ENCODE assay signal across 25 cellular contexts in genomic region chrX:148649145-148649645, GRCh38.
DNase-seq lines count a peak whose midpoint lies in the region; ATAC-seq, FAIRE-seq and TF ChIP-seq lines count a peak whose summit lies in the region.
"Had no signal": no experiment of that assay in that cellular context is flagged by ENCODE, and none has a peak within 500 bp of the region (broad histone marks: within the 10 kb centered on the region; RNA-seq: fewer than 3 reads in every experiment).

No MANE protein-coding gene starts in this region.

- no peaks in the 10 kb centered on the region for H3K27me3 Mint-ChIP-seq in activated T-cell treated with anti-CD3 and anti-CD28 coated beads, Interleukin-2, amount 50 U/mL, for 4 hours (ENCODE audit: low read depth)
- peaks cover 22% of the 10 kb centered on the region for H3K27me3 Mint-ChIP-seq in activated T-cell treated with anti-CD3 and anti-CD28 coated beads, Interleukin-2, amount 50 U/mL, for 24 hours
- H3K27me3 Mint-ChIP-seq in astrocyte (ENCODE audit: low read depth, unreplicated experiment), result no peaks in the 10 kb centered on the region
- no peaks in the 10 kb centered on the region for H3K27me3 Mint-ChIP-seq in HFFc6 (ENCODE audit: insufficient read depth)

- H4K20me1 ChIP-seq in astrocyte (ENCODE audit: insufficient read depth, low read length) (no peaks in the 10 kb centered on the region), H1 (replicated peaks in 1 of 2; ENCODE audit: control insufficient read depth in 1 of 2, insufficient read depth in 2 of 2, low read length in 2 of 2) (no peaks in the 10 kb centered on the region)

- no peak overlapping the region for H3K27ac ChIP-seq in astrocyte (ENCODE audit: low read depth, low read length)
- no peak overlapping the region for H3K27ac ChIP-seq in H1 (ENCODE audit: low read depth, low read length)
- H3K27ac ChIP-seq: 22Rv1, SJCRH30 had no signal

- H3K23me2 ChIP-seq in H1 (ENCODE audit: low read depth, low read length), result no peaks in the 10 kb centered on the region

- no peak overlapping the region for H3K56ac ChIP-seq in H1 (replicated peaks; ENCODE audit: insufficient read length, low read depth, low read length)

- H2AFZ ChIP-seq in astrocyte (ENCODE audit: low read depth, low read length), result no peak overlapping the region
- no peak overlapping the region for H2AFZ ChIP-seq in H1 (ENCODE audit: low read length)

- POLR2A ChIA-PET in H1 (lab: Charles Lee; ENCODE audit: partially characterized antibody), result no interaction called here

- H3K4me3 ChIP-seq in astrocyte (ENCODE audit: insufficient read depth, low read depth, low read length), result no peak overlapping the region
- no peak overlapping the region for H3K4me3 ChIP-seq in H1 (ENCODE audit: extremely low read depth in 1 of 4, insufficient read depth in 2 of 4, low read depth in 3 of 4, low read length in 4 of 4)
- H3K4me3 ChIP-seq: SJCRH30 had no signal

- no peak overlapping the region for H4K91ac ChIP-seq in H1 (replicated peaks; ENCODE audit: insufficient read length, low read length)

- no peak overlapping the region for H2BK12ac ChIP-seq in H1 (ENCODE audit: low read depth, low read length)

- peak overlapping the region; percentile 8 for H3K4me2 ChIP-seq in astrocyte (ENCODE audit: low read length)
- H3K4me2 ChIP-seq in H1 (ENCODE audit: insufficient read depth in 1 of 2, low read depth in 2 of 2, low read length in 2 of 2), result no peak overlapping the region

- no peak overlapping the region for H3K9ac ChIP-seq in astrocyte (ENCODE audit: low read length)
- H3K9ac ChIP-seq in H1 (replicated peaks in 1 of 4; ENCODE audit: extremely low read depth in 1 of 4, low read depth in 3 of 4, low read length in 3 of 4), result no peak overlapping the region

- no peak overlapping the region for H3K14ac ChIP-seq in H1 (ENCODE audit: insufficient read length)

- no peak overlapping the region for H3K4ac ChIP-seq in H1 (replicated peaks; ENCODE audit: insufficient read length, low read depth, low read length)

- CTCF ChIA-PET in H1 (lab: Charles Lee; ENCODE audit: partially characterized antibody), result interaction anchor here (0.6 to 1.0 kb wide), 3 partner anchors 9 to 639 kb away, joined by 3 to 4 read pairs (median 3); no protein-coding TSS in a partner anchor

- H3K36me3 Mint-ChIP-seq in activated T-cell treated with anti-CD3 and anti-CD28 coated beads, Interleukin-2, amount 50 U/mL, for 4 hours (ENCODE audit: insufficient read depth), result no peaks in the 10 kb centered on the region
- H3K36me3 Mint-ChIP-seq in activated T-cell treated with anti-CD3 and anti-CD28 coated beads, Interleukin-2, amount 50 U/mL, for 24 hours (ENCODE audit: low read depth), result no peaks in the 10 kb centered on the region
- no peaks in the 10 kb centered on the region for H3K36me3 Mint-ChIP-seq in astrocyte (ENCODE audit: low read depth, unreplicated experiment)
- no peaks in the 10 kb centered on the region for H3K36me3 Mint-ChIP-seq in HFFc6 (ENCODE audit: low read depth)
- H3K36me3 Mint-ChIP-seq: CD8-positive, alpha-beta T cell had no signal

- WGBS in H1 (ENCODE audit: extremely low coverage in 1 of 2, insufficient coverage in 1 of 2, insufficient read length in 1 of 2, insufficient replicate concordance in 2 of 2, low coverage in 1 of 2, low lambda C conversion rate in 2 of 2, missing lambda C conversion rate in 1 of 2), 2 experiments, result 70% methylated on average over 5 of the region's 5 CpGs; no CpG with 5 or more reads in 1 of the 2 experiments

- H3K23ac ChIP-seq in H1 (ENCODE audit: insufficient read length), result no peak overlapping the region

- H3K27me3 ChIP-seq in astrocyte (ENCODE audit: insufficient read depth, low read length), result no peaks in the 10 kb centered on the region
- H3K27me3 ChIP-seq in H1 (replicated peaks in 1 of 4; ENCODE audit: control insufficient read depth in 3 of 4, extremely low read depth in 1 of 4, insufficient read depth in 3 of 4, low read length in 3 of 4), result no peaks in the 10 kb centered on the region
- H3K27me3 ChIP-seq: SJCRH30 had no signal

- no peaks in the 10 kb centered on the region for H3K9me3 ChIP-seq in astrocyte (ENCODE audit: insufficient read depth, low read depth, low read length)
- H3K9me3 ChIP-seq in H1 (ENCODE audit: insufficient read depth in 2 of 2, low read depth in 1 of 2, low read length in 1 of 2), result no peaks in the 10 kb centered on the region
- H3K9me3 ChIP-seq: SJCRH30 had no signal

- TF ChIP-seq POLR2A in H1 (IDR thresholded peaks at IDR 0.05; ENCODE audit: control extremely low read depth in 1 of 2, low read depth in 2 of 2, low read length in 2 of 2), result no peak

- no peak overlapping the region for H2BK20ac ChIP-seq in H1 (ENCODE audit: low read length)

- peak; percentile 34 to 43 for ATAC-seq in activated T-cell treated with anti-CD3 and anti-CD28 coated beads, Interleukin-2, amount 50 U/mL, for 4 hours
- ATAC-seq in HG03097 (IDR thresholded peaks at IDR 0.05; ENCODE audit: low FRiP score, unreplicated experiment), result no peak
- ATAC-seq: CD8-positive, alpha-beta T cell had no signal

- no peak overlapping the region for H2AK5ac ChIP-seq in H1 (ENCODE audit: low read depth, low read length)

- no peak overlapping the region for H2BK120ac ChIP-seq in H1 (replicated peaks; ENCODE audit: low read depth, low read length)

- H3K36me3 ChIP-seq in astrocyte (ENCODE audit: insufficient read depth, low read length) (no peaks in the 10 kb centered on the region), H1 (ENCODE audit: control insufficient read depth in 2 of 4, insufficient read depth in 4 of 4, low read length in 3 of 4) (no peaks in the 10 kb centered on the region)
- H3K36me3 ChIP-seq: SJCRH30 had no signal

- H4K8ac ChIP-seq in H1 (ENCODE audit: extremely low read depth, insufficient read depth, low read length), result no peak overlapping the region

- H3K79me2 ChIP-seq in astrocyte (ENCODE audit: insufficient read depth, low read length) (no peaks in the 10 kb centered on the region), H1 (ENCODE audit: control insufficient read depth in 1 of 2, insufficient read depth in 2 of 2, low read length in 2 of 2) (no peaks in the 10 kb centered on the region)

- H3K18ac ChIP-seq in H1 (ENCODE audit: extremely low read depth, low read length), result no peak overlapping the region

- H3K9me3 Mint-ChIP-seq in activated T-cell treated with anti-CD3 and anti-CD28 coated beads, Interleukin-2, amount 50 U/mL, for 4 hours, result peaks cover 2% of the 10 kb centered on the region
- no peaks in the 10 kb centered on the region for H3K9me3 Mint-ChIP-seq in activated T-cell treated with anti-CD3 and anti-CD28 coated beads, Interleukin-2, amount 50 U/mL, for 24 hours
- H3K9me3 Mint-ChIP-seq in astrocyte (ENCODE audit: unreplicated experiment), result no peaks in the 10 kb centered on the region
- peaks cover 17% of the 10 kb centered on the region for H3K9me3 Mint-ChIP-seq in HFFc6
- H3K9me3 Mint-ChIP-seq: CD8-positive, alpha-beta T cell had no signal

- H3K27ac Mint-ChIP-seq in activated T-cell treated with anti-CD3 and anti-CD28 coated beads, Interleukin-2, amount 50 U/mL, for 24 hours, result no peak overlapping the region
- H3K27ac Mint-ChIP-seq in astrocyte (ENCODE audit: unreplicated experiment) (no peak overlapping the region), HFFc6 (no peak overlapping the region)
- H3K27ac Mint-ChIP-seq: CD8-positive, alpha-beta T cell had no signal

- H4K5ac ChIP-seq in H1 (ENCODE audit: insufficient read length, low read depth, low read length), result no peak overlapping the region

- no peak for TF ChIP-seq CTCF in astrocyte (IDR thresholded peaks at IDR 0.05; ENCODE audit: insufficient read depth, low read depth, low read length)
- TF ChIP-seq CTCF in H1 (IDR thresholded peaks at IDR 0.05; ENCODE audit: control extremely low read depth in 1 of 3, insufficient read depth in 1 of 3, low read depth in 1 of 3, low read length in 3 of 3), result no peak
- no peak for TF ChIP-seq CTCF in HFFc6 (IDR thresholded peaks at IDR 0.05)

- no peak overlapping the region for H2BK15ac ChIP-seq in H1 (ENCODE audit: low read length)

- H3K4me1 ChIP-seq in astrocyte (ENCODE audit: insufficient read depth, low read length) (no peaks in the 10 kb centered on the region), H1 (replicated peaks in 1 of 4; ENCODE audit: control insufficient read depth in 3 of 4, insufficient read depth in 4 of 4, low read length in 3 of 4) (no peaks in the 10 kb centered on the region)
- H3K4me1 ChIP-seq: SJCRH30 had no signal

- no peak overlapping the region for H3K4me3 Mint-ChIP-seq in activated T-cell treated with anti-CD3 and anti-CD28 coated beads, Interleukin-2, amount 50 U/mL, for 4 hours
- H3K4me3 Mint-ChIP-seq in activated T-cell treated with anti-CD3 and anti-CD28 coated beads, Interleukin-2, amount 50 U/mL, for 24 hours, result no peak overlapping the region
- H3K4me3 Mint-ChIP-seq in astrocyte (ENCODE audit: unreplicated experiment) (no peak overlapping the region), HFFc6 (no peak overlapping the region)
- H3K4me3 Mint-ChIP-seq: CD8-positive, alpha-beta T cell had no signal

- H3K4me1 Mint-ChIP-seq in activated T-cell treated with anti-CD3 and anti-CD28 coated beads, Interleukin-2, amount 50 U/mL, for 4 hours (ENCODE audit: low read depth), result no peaks in the 10 kb centered on the region
- H3K4me1 Mint-ChIP-seq in activated T-cell treated with anti-CD3 and anti-CD28 coated beads, Interleukin-2, amount 50 U/mL, for 24 hours (ENCODE audit: low read depth), result peaks cover 5% of the 10 kb centered on the region
- H3K4me1 Mint-ChIP-seq in astrocyte (ENCODE audit: low read depth, unreplicated experiment) (no peaks in the 10 kb centered on the region), HFFc6 (ENCODE audit: low read depth) (no peaks in the 10 kb centered on the region)

- DNase-seq in activated T-cell treated with anti-CD3 and anti-CD28 coated beads, Interleukin-2, amount 50 U/mL, for 4 hours, result no peak
- DNase-seq in activated T-cell treated with anti-CD3 and anti-CD28 coated beads, Interleukin-2, amount 50 U/mL, for 24 hours, result no peak
- peak; percentile 39 for DNase-seq in astrocyte (ENCODE audit: low read depth)
- no peak for DNase-seq in H1 (ENCODE audit: low read depth in 1 of 2, low spot score in 2 of 2)
- DNase-seq in urothelium cell line (ENCODE audit: low spot score), result no peak
- DNase-seq in epidermal melanocyte (ENCODE audit: insufficient read length, low spot score), result no peak
- no peak for DNase-seq in HFFc6
- DNase-seq: ACHN; CD8-positive, alpha-beta T cell; DND-41; KBM-7; NCI-H1092; NCI-H1436 treated with DMSO at 0.1 percent for 48 hours; NCI-H2029; NCI-H226; NCI-H510A treated with DMSO at 0.1 percent for 48 hours; NCI-H774; NK-92 treated with Interleukin-12 subunit alpha and Interleukin-12 subunit beta, amount 100 ng/mL, for 24 hours; SJCRH30 had no signal

- no peak for TF ChIP-seq RAD21 in H1 (IDR thresholded peaks at IDR 0.05 in 1 of 2, conservative IDR thresholded peaks at IDR 0.05 in 1 of 2; ENCODE audit: low read depth in 2 of 2, low read length in 2 of 2)

- peak; percentile 93 for FAIRE-seq in astrocyte (lab: Jason Lieb, UNC)
- peak; percentile 83 for FAIRE-seq in H1 (lab: Jason Lieb, UNC)
- FAIRE-seq in urothelium cell line (lab: Jason Lieb, UNC), result no peak
- FAIRE-seq: GM12892, GM18507, H54, RCC 7860 had no signal

- TF ChIP-seq EP300 in H1 (IDR thresholded peaks at IDR 0.05; ENCODE audit: borderline replicate concordance in 1 of 2, low read depth in 2 of 2, low read length in 2 of 2), result no peak

- H3K79me1 ChIP-seq in H1 (ENCODE audit: low read depth, low read length), result no peaks in the 10 kb centered on the region

- no peak overlapping the region for H2BK5ac ChIP-seq in H1 (ENCODE audit: low read depth, low read length)
